In the genomic region with DNA sequence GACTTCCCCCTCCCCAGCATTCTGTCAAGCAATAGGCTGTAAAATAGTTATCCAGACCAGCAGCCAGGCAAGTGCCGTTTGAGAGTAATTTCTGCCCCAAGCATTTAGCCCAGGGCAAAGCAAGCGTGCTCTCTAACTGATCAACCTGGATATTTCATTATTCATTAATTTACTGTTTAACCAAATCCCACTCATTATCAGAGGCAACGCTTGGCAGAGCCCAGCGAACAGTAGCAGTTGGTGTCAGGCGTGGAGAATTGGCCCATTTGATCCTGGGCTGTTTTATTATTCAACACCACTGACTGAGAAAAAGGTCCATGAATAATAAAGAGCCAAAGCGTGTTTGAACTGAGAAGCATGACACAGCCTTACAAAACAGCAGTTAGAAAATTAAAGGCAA, we compare ENCODE assay signal across 19 cellular contexts. TPM values are rescaled to one million over a fixed set of nuclear protein-coding genes. Genes with fewer than 3 reads are reported as not detected.
DNase-seq lines count a peak whose midpoint lies in the region; ATAC-seq and TF ChIP-seq lines count a peak whose summit lies in the region.
"Had no signal": no experiment of that assay in that cellular context is flagged by ENCODE, and none has a peak within 500 bp of the region (broad histone marks: within the 10 kb centered on the region; RNA-seq: fewer than 3 reads in every experiment).

No MANE protein-coding gene starts in this region.

- peak overlapping the region; percentile 27 for H3K27ac ChIP-seq in endodermal cell (ENCODE audit: low read depth, low read length)
- no peak overlapping the region for H3K27ac ChIP-seq in heart left ventricle

- H3K36me3 ChIP-seq in endodermal cell (ENCODE audit: control insufficient read depth, insufficient read depth, low read length) = no peaks in the 10 kb centered on the region
- H3K36me3 ChIP-seq in heart left ventricle = no peaks in the 10 kb centered on the region

- intact Hi-C loops in heart left ventricle (cut with DNase I) = no loop called here

- ATAC-seq in heart left ventricle (no peak), T-helper 17 cell (no peak), GM18502 (IDR thresholded peaks at IDR 0.05; ENCODE audit: poor library complexity, unreplicated experiment) (no peak)
- ATAC-seq: CD8-positive, alpha-beta T cell; HCT116 had no signal

- WGBS in endodermal cell (ENCODE audit: insufficient coverage in 1 of 2, insufficient read length in 1 of 2), 2 experiments = 38 to 47% methylated on average over 1 to 6 of the region's 6 CpGs
- WGBS in heart left ventricle, 4 donors = 20 to 25% (median 22%) methylated on average over 6 of the region's 6 CpGs

- H3K9ac ChIP-seq in endodermal cell (ENCODE audit: extremely low read depth, low read length, poor library complexity, severe bottlenecking) = no peak overlapping the region

- H3K9me3 Mint-ChIP-seq in endodermal cell = no peaks in the 10 kb centered on the region

- H3K27me3 ChIP-seq in endodermal cell (ENCODE audit: control insufficient read depth, insufficient read depth, low read length, poor library complexity, severe bottlenecking) (peaks cover 84% of the 10 kb centered on the region), heart left ventricle (peaks cover 20 to 55% (median 37%) of the 10 kb centered on the region in 9 donors)

- H3K4me3 Mint-ChIP-seq in endodermal cell = no peak overlapping the region
- H3K4me3 Mint-ChIP-seq in T-helper 17 cell = no peak overlapping the region
- H3K4me3 Mint-ChIP-seq: CD8-positive, alpha-beta T cell had no signal

- no peak for TF ChIP-seq CTCF in endodermal cell (conservative IDR thresholded peaks at IDR 0.05)
- TF ChIP-seq CTCF in heart left ventricle (IDR thresholded peaks at IDR 0.05) = no peak

- H3K9me3 ChIP-seq in endodermal cell (ENCODE audit: control insufficient read depth, low read length) (no peaks in the 10 kb centered on the region), heart left ventricle (peaks cover 0 to 4% (median 0%) of the 10 kb centered on the region in 12 donors), T-helper 17 cell (ENCODE audit: control insufficient read depth, low read length, poor library complexity, severe bottlenecking) (no peaks in the 10 kb centered on the region)

- no peaks in the 10 kb centered on the region for H3K36me3 Mint-ChIP-seq in endodermal cell (ENCODE audit: low read depth)
- no peaks in the 10 kb centered on the region for H3K36me3 Mint-ChIP-seq in T-helper 17 cell (ENCODE audit: low read depth)
- H3K36me3 Mint-ChIP-seq: CD8-positive, alpha-beta T cell had no signal

- H3K4me1 Mint-ChIP-seq in endodermal cell (peaks cover 21% of the 10 kb centered on the region), T-helper 17 cell (no peaks in the 10 kb centered on the region)
- H3K4me1 Mint-ChIP-seq: CD14-positive monocyte had no signal

- no peak for TF ChIP-seq POLR2A in heart left ventricle (IDR thresholded peaks at IDR 0.05)

- H3K4me3 ChIP-seq in endodermal cell (ENCODE audit: low read length) (no peak overlapping the region), heart left ventricle (no peak overlapping the region)

- H3K27ac Mint-ChIP-seq in endodermal cell (no peak overlapping the region), T-helper 17 cell (no peak overlapping the region)
- H3K27ac Mint-ChIP-seq: CD14-positive monocyte; CD8-positive, alpha-beta T cell had no signal

- DNase-seq in NCI-H526 treated with DMSO at 0.1 percent for 48 hours (lab: John Stamatoyannopoulos, UW) = peak; percentile 93
- DNase-seq in endodermal cell = no peak
- DNase-seq in left kidney (ENCODE audit: low read depth, low spot score) = peak; percentile 79
- peak; percentile 93 for DNase-seq in renal cortical epithelial cell (ENCODE audit: low read depth)
- DNase-seq in heart left ventricle = no peak
- DNase-seq in AG20443 (ENCODE audit: low spot score) = no peak
- no peak for DNase-seq in T-helper 17 cell
- DNase-seq: CD8-positive, alpha-beta T cell; COR-L47; DMS153; DND-41; GDM1; IMR-90 had no signal

- H3K4me1 ChIP-seq in endodermal cell (ENCODE audit: control insufficient read depth, insufficient read depth, low read length) (no peaks in the 10 kb centered on the region), heart left ventricle (peaks cover 0 to 9% (median 0%) of the 10 kb centered on the region in 12 donors)

- H3K27me3 Mint-ChIP-seq in endodermal cell (ENCODE audit: insufficient read depth) = peaks cover 93% of the 10 kb centered on the region
- peaks cover 21% of the 10 kb centered on the region for H3K27me3 Mint-ChIP-seq in T-helper 17 cell

RNA-seq across cellular contexts. Expression of gene TFAP2B, which starts 35.3 kb away (rescaled TPM):
- total RNA-seq in endodermal cell (not detected), renal cortical epithelial cell (0.35 and 8.8 TPM in 2 replicates), heart left ventricle (not detected), T-helper 17 cell (not detected)
- polyA plus RNA-seq in endodermal cell (2013, experiment 1 of 2) = 42.1 TPM
- 36.6 TPM for polyA plus RNA-seq in endodermal cell (2013, experiment 2 of 2)
- polyA plus RNA-seq in heart left ventricle = not detected
- total RNA-seq: CD8-positive, alpha-beta T cell; HT-29; IMR-90 had no signal
- polyA plus RNA-seq: AG04450, BJ, CD14-positive monocyte, IMR-90 had no signal

Comparison
In these comparisons a context has a peak if more than half of its experiments do, and no peak if none do; other contexts are left out.
1. DNase-seq: peak in NCI-H526 treated with DMSO at 0.1 percent for 48 hours (single experiment), left kidney (single experiment) and renal cortical epithelial cell (single experiment); none in endodermal cell (single experiment), heart left ventricle (0 of 5), AG20443 (single experiment) and T-helper 17 cell (0 of 3).